Comparison of ENCODE assay signal across 8 cellular contexts in the genomic region with DNA sequence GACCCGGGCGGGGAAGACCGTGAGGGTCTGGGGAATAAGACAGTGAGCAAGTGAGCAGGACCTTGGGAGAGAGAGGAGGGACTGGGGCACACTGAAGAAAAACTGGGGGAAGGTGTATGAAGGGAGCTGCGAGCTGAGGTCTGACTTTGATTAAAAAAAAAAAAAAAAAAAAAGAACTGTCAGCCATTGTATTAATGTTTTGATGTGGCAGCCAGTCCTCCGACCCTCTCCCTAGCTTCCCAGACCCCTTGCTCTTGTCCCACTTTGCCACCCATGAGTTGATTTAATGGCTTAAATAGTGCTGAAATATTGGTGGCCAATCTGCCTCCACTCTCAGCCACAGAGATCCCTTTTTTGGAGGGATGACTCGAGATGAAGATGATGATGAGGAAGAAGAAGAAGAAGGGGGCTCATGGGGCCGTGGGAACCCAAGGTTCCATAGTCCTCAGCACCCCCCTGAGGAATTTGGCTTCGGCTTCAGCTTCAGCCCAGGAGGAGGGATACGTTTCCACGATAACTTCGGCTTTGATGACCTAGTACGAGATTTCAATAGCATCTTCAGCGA. TPM values are rescaled to one million over a fixed set of nuclear protein-coding genes. Genes with fewer than 3 reads are reported as not detected.
DNase-seq lines count a peak whose midpoint lies in the region; ATAC-seq and TF ChIP-seq lines count a peak whose summit lies in the region.

No MANE protein-coding gene starts in this region.

- no peaks in the 10 kb centered on the region for H3F3A ChIP-seq in Loucy (ENCODE audit: low read depth)

- H3K4me1 Mint-ChIP-seq in natural killer cell treated with Interleukin-12 subunit alpha and Interleukin-12 subunit beta and Interleukin-15 and Interleukin-18, amount 100 ng/mL, for 72 hours (ENCODE audit: low read depth in 2 of 2) = peaks cover 30 to 46% of the 10 kb centered on the region in 2 donors

- DNase-seq in BJ (ENCODE audit: low read depth) = no peak
- no peak for DNase-seq in natural killer cell treated with Interleukin-12 subunit alpha and Interleukin-12 subunit beta and Interleukin-15 and Interleukin-18, amount 100 ng/mL, for 72 hours (ENCODE audit: low spot score)
- DNase-seq in NCI-H2196 treated with DMSO at 0.1 percent for 48 hours (lab: John Stamatoyannopoulos, UW; ENCODE audit: unreplicated experiment) = no peak
- DNase-seq in NCI-H1048 (lab: John Stamatoyannopoulos, UW) = no peak
- no peak for DNase-seq in NCI-H2196 (lab: John Stamatoyannopoulos, UW; ENCODE audit: unreplicated experiment)

- no peak for ATAC-seq in natural killer cell treated with Interleukin-12 subunit alpha and Interleukin-12 subunit beta and Interleukin-15 and Interleukin-18, amount 100 ng/mL, for 72 hours
- ATAC-seq in GM18867 (IDR thresholded peaks at IDR 0.05; ENCODE audit: unreplicated experiment) = no peak

- peaks cover 18% of the 10 kb centered on the region for H3K36me3 Mint-ChIP-seq in natural killer cell treated with Interleukin-12 subunit alpha and Interleukin-12 subunit beta and Interleukin-15 and Interleukin-18, amount 100 ng/mL, for 72 hours

- H3K4me1 ChIP-seq in Loucy (ENCODE audit: insufficient read depth, low read length, poor library complexity, severe bottlenecking) = peaks cover 13% of the 10 kb centered on the region
- peaks cover 6% of the 10 kb centered on the region for H3K4me1 ChIP-seq in ectodermal cell (ENCODE audit: control insufficient read depth, insufficient read depth, low read length)

- TF ChIP-seq CTCF in BJ (IDR thresholded peaks at IDR 0.05; ENCODE audit: insufficient read depth, low read depth, low read length) = no peak
- TF ChIP-seq CTCF in Loucy (conservative IDR thresholded peaks at IDR 0.05; ENCODE audit: low read length) = no peak

- no peaks in the 10 kb centered on the region for H3K9me3 Mint-ChIP-seq in natural killer cell treated with Interleukin-12 subunit alpha and Interleukin-12 subunit beta and Interleukin-15 and Interleukin-18, amount 100 ng/mL, for 72 hours

- H3K79me2 ChIP-seq in Loucy (ENCODE audit: insufficient read depth, low read length) = peaks cover 13% of the 10 kb centered on the region

- H3K36me3 ChIP-seq in BJ (ENCODE audit: control insufficient read depth, insufficient read depth, low read length) = peaks cover 17% of the 10 kb centered on the region
- peaks cover 27% of the 10 kb centered on the region; the same call in 1 of the 2 replicates for H3K36me3 ChIP-seq in Loucy (ENCODE audit: insufficient read depth, low read length)
- H3K36me3 ChIP-seq in ectodermal cell (ENCODE audit: control insufficient read depth, insufficient read depth, low read length) = peaks cover 13% of the 10 kb centered on the region

- H2AFZ ChIP-seq in Loucy (ENCODE audit: low read length) = peak overlapping the region; percentile 72

- POLR2A ChIA-PET in BJ (lab: Charles Lee) = no interaction called here

- peak overlapping the region; percentile 94 for H3K27ac ChIP-seq in ectodermal cell (ENCODE audit: insufficient read depth, low read depth, low read length, poor library complexity, severe bottlenecking)

- WGBS in ectodermal cell, 2 experiments = 58 to 65% methylated on average over 12 to 13 of the region's 13 CpGs

- H3K27me3 ChIP-seq in BJ (ENCODE audit: control insufficient read depth, insufficient read depth, low read length) (no peaks in the 10 kb centered on the region), Loucy (ENCODE audit: insufficient read depth, low read length, poor library complexity, severe bottlenecking) (no peaks in the 10 kb centered on the region), ectodermal cell (ENCODE audit: control insufficient read depth, insufficient read depth, low read length, poor library complexity, severe bottlenecking) (no peaks in the 10 kb centered on the region)

- no peaks in the 10 kb centered on the region for H3K9me3 ChIP-seq in Loucy (ENCODE audit: insufficient read depth, low read depth, low read length)
- no peaks in the 10 kb centered on the region for H3K9me3 ChIP-seq in ectodermal cell (ENCODE audit: control insufficient read depth, low read length)

- H3K27me3 Mint-ChIP-seq in natural killer cell treated with Interleukin-12 subunit alpha and Interleukin-12 subunit beta and Interleukin-15 and Interleukin-18, amount 100 ng/mL, for 72 hours = no peaks in the 10 kb centered on the region

- no peaks in the 10 kb centered on the region for H3K9me2 ChIP-seq in Loucy (replicated peaks; ENCODE audit: low read depth, low read length)

- peak overlapping the region; percentile 98 for H3K9ac ChIP-seq in Loucy (ENCODE audit: low read depth, low read length, poor library complexity, severe bottlenecking)

- H3K4me3 Mint-ChIP-seq in natural killer cell treated with Interleukin-12 subunit alpha and Interleukin-12 subunit beta and Interleukin-15 and Interleukin-18, amount 100 ng/mL, for 72 hours = peak overlapping the region; percentile 98

- CTCF ChIA-PET in BJ (lab: Yijun Ruan, JAX) = interaction anchor here (0.6 to 4.7 kb wide), 8 partner anchors 14 to 193 kb away, joined by 3 to 19 read pairs (median 3); a partner anchor contains a TSS

- H3K4me3 ChIP-seq in BJ (ENCODE audit: low read depth, low read length) (peak overlapping the region; percentile 85), Loucy (ENCODE audit: low read length, poor library complexity, severe bottlenecking) (peak overlapping the region; percentile 100), ectodermal cell (ENCODE audit: insufficient read depth, low read depth, low read length) (peak overlapping the region; percentile 95)

- peak overlapping the region; percentile 92 for H3K4me2 ChIP-seq in Loucy (ENCODE audit: low read depth, low read length, poor library complexity, severe bottlenecking)

- H4K20me1 ChIP-seq in Loucy (ENCODE audit: insufficient read depth, low read length, poor library complexity, severe bottlenecking) = no peaks in the 10 kb centered on the region

- peak overlapping the region; percentile 100 for H3K27ac Mint-ChIP-seq in natural killer cell treated with Interleukin-12 subunit alpha and Interleukin-12 subunit beta and Interleukin-15 and Interleukin-18, amount 100 ng/mL, for 72 hours

RNA-seq across cellular contexts. Expression of a gene that starts 0.7 kb away (rescaled TPM):
- 268 and 270 TPM in 2 replicates for polyA plus RNA-seq in BJ (2011; rRNA removed)
- 62.6 and 137 TPM in 2 replicates for polyA minus RNA-seq in BJ (2011; rRNA and poly(A)+ RNA removed)
- 72.0 TPM for polyA plus RNA-seq in ectodermal cell (2013, experiment 1 of 4)
- polyA plus RNA-seq in ectodermal cell (2013, experiment 2 of 4) = 67.4 TPM
- polyA plus RNA-seq in ectodermal cell (2013, experiment 3 of 4) = 60.4 TPM
- polyA plus RNA-seq in ectodermal cell (2013, experiment 4 of 4) = 77.4 TPM
- 100 to 1,000 TPM; 131 to 136 TPM for total RNA-seq in natural killer cell treated with Interleukin-12 subunit alpha and Interleukin-12 subunit beta and Interleukin-15 and Interleukin-18, amount 100 ng/mL, for 72 hours

RNA-seq across cellular contexts. Expression of a gene that starts 47.8 kb away (rescaled TPM):
- not detected in 2 replicates for polyA plus RNA-seq in BJ (2011; rRNA removed)
- polyA minus RNA-seq in BJ (2011; rRNA and poly(A)+ RNA removed) = 0.09 TPM in 1 of 2 replicates, not detected in the other
- polyA plus RNA-seq in ectodermal cell (2013, experiment 1 of 4) = not detected
- polyA plus RNA-seq in ectodermal cell (2013, experiment 2 of 4) = not detected
- polyA plus RNA-seq in ectodermal cell (2013, experiment 3 of 4) = not detected
- not detected for polyA plus RNA-seq in ectodermal cell (2013, experiment 4 of 4)
- not detected for total RNA-seq in natural killer cell treated with Interleukin-12 subunit alpha and Interleukin-12 subunit beta and Interleukin-15 and Interleukin-18, amount 100 ng/mL, for 72 hours

RNA-seq across cellular contexts. Expression of a gene that starts 52.2 kb away (rescaled TPM):
- 48.3 and 73.3 TPM in 2 replicates for polyA plus RNA-seq in BJ (2011; rRNA removed)
- 49.7 and 51.1 TPM in 2 replicates for polyA minus RNA-seq in BJ (2011; rRNA and poly(A)+ RNA removed)
- 44.3 TPM for polyA plus RNA-seq in ectodermal cell (2013, experiment 1 of 4)
- polyA plus RNA-seq in ectodermal cell (2013, experiment 2 of 4) = 38.5 TPM
- 31.8 TPM for polyA plus RNA-seq in ectodermal cell (2013, experiment 3 of 4)
- polyA plus RNA-seq in ectodermal cell (2013, experiment 4 of 4) = 35.7 TPM
- 10 to 100 TPM; 29.2 to 60.6 TPM for total RNA-seq in natural killer cell treated with Interleukin-12 subunit alpha and Interleukin-12 subunit beta and Interleukin-15 and Interleukin-18, amount 100 ng/mL, for 72 hours

RNA-seq across cellular contexts. Expression of a gene that starts 52.3 kb away (rescaled TPM):
- 111 and 134 TPM in 2 replicates for polyA plus RNA-seq in BJ (2011; rRNA removed)
- polyA minus RNA-seq in BJ (2011; rRNA and poly(A)+ RNA removed) = 86.7 and 88.4 TPM in 2 replicates
- polyA plus RNA-seq in ectodermal cell (2013, experiment 1 of 4) = 241 TPM
- polyA plus RNA-seq in ectodermal cell (2013, experiment 2 of 4) = 241 TPM
- polyA plus RNA-seq in ectodermal cell (2013, experiment 3 of 4) = 144 TPM
- 164 TPM for polyA plus RNA-seq in ectodermal cell (2013, experiment 4 of 4)
- 100 to 1,000 TPM; 175 to 183 TPM for total RNA-seq in natural killer cell treated with Interleukin-12 subunit alpha and Interleukin-12 subunit beta and Interleukin-15 and Interleukin-18, amount 100 ng/mL, for 72 hours
